In the genomic region with DNA sequence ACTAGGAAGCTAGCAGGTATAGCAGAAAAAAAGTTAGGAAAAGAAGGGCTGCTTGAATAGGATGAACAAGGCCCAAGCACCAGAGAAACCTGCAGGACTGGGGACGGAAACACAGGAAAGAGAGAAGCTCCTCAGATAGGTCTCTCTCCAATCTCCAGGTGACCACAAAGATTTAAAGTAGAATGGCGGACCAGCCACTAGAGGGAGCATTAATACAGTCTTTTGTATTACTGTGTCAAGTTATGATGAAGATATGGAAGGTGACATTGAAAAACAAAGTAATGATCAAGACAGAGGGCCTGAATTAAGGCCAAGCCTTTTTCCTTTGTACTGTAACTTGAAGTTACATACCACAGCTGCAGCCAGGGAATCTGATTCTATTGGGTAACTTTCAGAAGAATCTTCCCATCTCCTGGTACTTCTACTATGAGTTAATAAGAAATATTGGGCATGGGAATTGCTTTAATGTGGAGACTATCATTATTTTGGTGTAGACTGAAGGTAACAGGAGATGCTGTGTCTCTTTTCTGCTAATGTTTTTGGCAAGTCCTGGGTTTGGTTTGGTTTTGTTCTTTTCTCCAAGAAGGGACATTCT, we compare ENCODE assay signal across 9 cellular contexts. TPM values are rescaled to one million over a fixed set of nuclear protein-coding genes. Genes with fewer than 3 reads are reported as not detected.
A peak's percentile ranks its signal among the peaks of the same experiment; 100 is the strongest.
DNase-seq lines count a peak whose midpoint lies in the region; ATAC-seq and TF ChIP-seq lines count a peak whose summit lies in the region.
"Had no signal": no experiment of that assay in that cellular context is flagged by ENCODE, and none has a peak within 500 bp of the region (broad histone marks: within the 10 kb centered on the region; RNA-seq: fewer than 3 reads in every experiment).

No MANE protein-coding gene starts in this region.

- H3K4me2 ChIP-seq in neural cell (ENCODE audit: low read length) = no peak overlapping the region

- TF ChIP-seq RAD21 in neural cell (conservative IDR thresholded peaks at IDR 0.05) = peak; percentile 60

- H4K20me1 ChIP-seq in neural cell (ENCODE audit: insufficient read depth) = no peaks in the 10 kb centered on the region

- peak; percentile 68 for ATAC-seq in HG02870 (IDR thresholded peaks at IDR 0.05; ENCODE audit: unreplicated experiment)

- H3K9me3 ChIP-seq in neural cell (ENCODE audit: low read length) (no peaks in the 10 kb centered on the region), uterus (no peaks in the 10 kb centered on the region)

- H3K4me3 ChIP-seq in AG09309 (ENCODE audit: control insufficient read depth, low read depth, low read length) = no peak overlapping the region
- no peak overlapping the region for H3K4me3 ChIP-seq in neural cell (ENCODE audit: low read length)
- no peak overlapping the region for H3K4me3 ChIP-seq in uterus

- H3K9ac ChIP-seq in neural cell (ENCODE audit: low read length) = no peak overlapping the region

- no peaks in the 10 kb centered on the region for H3K9me2 ChIP-seq in neural cell (ENCODE audit: insufficient read depth, low read length)

- no peaks in the 10 kb centered on the region for H3K27me3 Mint-ChIP-seq in activated CD4-positive, alpha-beta T cell treated with anti-CD3 and anti-CD28 coated beads, Interleukin-2, amount 10 ng/mL, durations not matched to agents 7 days and 5 days
- H3K27me3 Mint-ChIP-seq in endothelial cell (ENCODE audit: unreplicated experiment) = no peaks in the 10 kb centered on the region

- H3K4me3 Mint-ChIP-seq in activated CD4-positive, alpha-beta T cell treated with anti-CD3 and anti-CD28 coated beads, Interleukin-2, amount 10 ng/mL, durations not matched to agents 7 days and 5 days = no peak overlapping the region
- H3K4me3 Mint-ChIP-seq in endothelial cell (ENCODE audit: unreplicated experiment) = no peak overlapping the region

- intact Hi-C loops in uterus (cut with DNase I; ENCODE audit: low total_unique reads) = no loop called here

- no peaks in the 10 kb centered on the region for H3F3A ChIP-seq in neural cell (ENCODE audit: insufficient read depth, low read length, poor library complexity, severe bottlenecking)

- peak; percentile 66 for TF ChIP-seq CTCF in AG09309 (IDR thresholded peaks at IDR 0.05; ENCODE audit: control insufficient read depth, insufficient read depth, low read depth, low read length, missing control alignments)
- TF ChIP-seq CTCF in GM13977 (IDR thresholded peaks at IDR 0.05; ENCODE audit: extremely low read depth, insufficient read depth, missing control alignments) = peak; percentile 72
- TF ChIP-seq CTCF in endothelial cell (IDR thresholded peaks at IDR 0.05; ENCODE audit: unreplicated experiment) = peak; percentile 73
- peak; percentile 70 for TF ChIP-seq CTCF in neural cell (IDR thresholded peaks at IDR 0.05; ENCODE audit: poor library complexity, severe bottlenecking)
- TF ChIP-seq CTCF in uterus (IDR thresholded peaks at IDR 0.05) = peak; percentile 27 to 48 (median 43)

- no peak overlapping the region for H2AFZ ChIP-seq in neural cell (ENCODE audit: low read depth, low read length)

- H3K27ac ChIP-seq in neural cell (ENCODE audit: low read length) (no peak overlapping the region), uterus (no peak overlapping the region)

- POLR2A ChIA-PET in activated CD4-positive, alpha-beta T cell treated with anti-CD3 and anti-CD28 coated beads, Interleukin-2, amount 10 ng/mL, durations not matched to agents 7 days and 5 days (lab: Charles Lee) = no interaction called here

- H3K79me2 ChIP-seq in neural cell (replicated peaks; ENCODE audit: insufficient read depth, low read length) = no peaks in the 10 kb centered on the region

- no peak for TF ChIP-seq POLR2A in uterus (IDR thresholded peaks at IDR 0.05)

- H3K4me1 ChIP-seq in uterus = no peaks in the 10 kb centered on the region

- CTCF ChIA-PET in activated CD4-positive, alpha-beta T cell treated with anti-CD3 and anti-CD28 coated beads, Interleukin-2, amount 10 ng/mL, durations not matched to agents 7 days and 5 days (lab: Charles Lee) = interaction anchor here (0.6 to 2.6 kb wide), 16 partner anchors 9 to 336 kb away, joined by 3 to 15 read pairs (median 4); no protein-coding TSS in a partner anchor

- peaks cover 84% of the 10 kb centered on the region for H3K4me1 Mint-ChIP-seq in activated CD4-positive, alpha-beta T cell treated with anti-CD3 and anti-CD28 coated beads, Interleukin-2, amount 10 ng/mL, durations not matched to agents 7 days and 5 days
- H3K4me1 Mint-ChIP-seq in endothelial cell (ENCODE audit: unreplicated experiment) = peaks cover 6% of the 10 kb centered on the region

- no peak for TF ChIP-seq EP300 in neural cell (conservative IDR thresholded peaks at IDR 0.05; ENCODE audit: poor library complexity, severe bottlenecking)

- H3K27ac Mint-ChIP-seq in activated CD4-positive, alpha-beta T cell treated with anti-CD3 and anti-CD28 coated beads, Interleukin-2, amount 10 ng/mL, durations not matched to agents 7 days and 5 days = peak overlapping the region; percentile 47
- H3K27ac Mint-ChIP-seq in endothelial cell (ENCODE audit: unreplicated experiment) = no peak overlapping the region

- H3K27me3 ChIP-seq in neural cell (ENCODE audit: insufficient read depth, low read depth, low read length) = no peaks in the 10 kb centered on the region
- no peaks in the 10 kb centered on the region for H3K27me3 ChIP-seq in uterus

- DNase-seq in AG09309 (ENCODE audit: low read depth) = peak; percentile 3
- peak; percentile 29 for DNase-seq in GM13977 (ENCODE audit: low spot score)
- DNase-seq in NCI-H2227 (lab: John Stamatoyannopoulos, UW; ENCODE audit: unreplicated experiment) = peak; percentile 48
- peak; percentile 82 for DNase-seq in activated CD4-positive, alpha-beta T cell treated with anti-CD3 and anti-CD28 coated beads, Interleukin-2, amount 10 ng/mL, durations not matched to agents 7 days and 5 days
- peak; percentile 31 for DNase-seq in endothelial cell (ENCODE audit: low spot score)
- DNase-seq in uterus = peak in 1 of 2 donors; percentile 20

- H3K36me3 Mint-ChIP-seq in activated CD4-positive, alpha-beta T cell treated with anti-CD3 and anti-CD28 coated beads, Interleukin-2, amount 10 ng/mL, durations not matched to agents 7 days and 5 days (ENCODE audit: low read depth) = peaks cover 73% of the 10 kb centered on the region
- no peaks in the 10 kb centered on the region for H3K36me3 Mint-ChIP-seq in endothelial cell (ENCODE audit: low read depth, unreplicated experiment)

- in situ Hi-C loops in GM13977 (cut with MboI; ENCODE audit: low pct_unique_long_range_greater_than_20kb, low sequenced_read_pairs, unreplicated experiment) = no loop called here

- no peaks in the 10 kb centered on the region for H3K36me3 ChIP-seq in neural cell (ENCODE audit: insufficient read depth, low read length)
- H3K36me3 ChIP-seq in uterus = no peaks in the 10 kb centered on the region

- no peaks in the 10 kb centered on the region for H3K9me3 Mint-ChIP-seq in activated CD4-positive, alpha-beta T cell treated with anti-CD3 and anti-CD28 coated beads, Interleukin-2, amount 10 ng/mL, durations not matched to agents 7 days and 5 days
- H3K9me3 Mint-ChIP-seq in endothelial cell (ENCODE audit: unreplicated experiment) = no peaks in the 10 kb centered on the region

TF ChIP-seq in neural cell, 6 proteins besides CTCF, POLR2A, EP300 and RAD21:
- TF ChIP-seq, protein P1, sequence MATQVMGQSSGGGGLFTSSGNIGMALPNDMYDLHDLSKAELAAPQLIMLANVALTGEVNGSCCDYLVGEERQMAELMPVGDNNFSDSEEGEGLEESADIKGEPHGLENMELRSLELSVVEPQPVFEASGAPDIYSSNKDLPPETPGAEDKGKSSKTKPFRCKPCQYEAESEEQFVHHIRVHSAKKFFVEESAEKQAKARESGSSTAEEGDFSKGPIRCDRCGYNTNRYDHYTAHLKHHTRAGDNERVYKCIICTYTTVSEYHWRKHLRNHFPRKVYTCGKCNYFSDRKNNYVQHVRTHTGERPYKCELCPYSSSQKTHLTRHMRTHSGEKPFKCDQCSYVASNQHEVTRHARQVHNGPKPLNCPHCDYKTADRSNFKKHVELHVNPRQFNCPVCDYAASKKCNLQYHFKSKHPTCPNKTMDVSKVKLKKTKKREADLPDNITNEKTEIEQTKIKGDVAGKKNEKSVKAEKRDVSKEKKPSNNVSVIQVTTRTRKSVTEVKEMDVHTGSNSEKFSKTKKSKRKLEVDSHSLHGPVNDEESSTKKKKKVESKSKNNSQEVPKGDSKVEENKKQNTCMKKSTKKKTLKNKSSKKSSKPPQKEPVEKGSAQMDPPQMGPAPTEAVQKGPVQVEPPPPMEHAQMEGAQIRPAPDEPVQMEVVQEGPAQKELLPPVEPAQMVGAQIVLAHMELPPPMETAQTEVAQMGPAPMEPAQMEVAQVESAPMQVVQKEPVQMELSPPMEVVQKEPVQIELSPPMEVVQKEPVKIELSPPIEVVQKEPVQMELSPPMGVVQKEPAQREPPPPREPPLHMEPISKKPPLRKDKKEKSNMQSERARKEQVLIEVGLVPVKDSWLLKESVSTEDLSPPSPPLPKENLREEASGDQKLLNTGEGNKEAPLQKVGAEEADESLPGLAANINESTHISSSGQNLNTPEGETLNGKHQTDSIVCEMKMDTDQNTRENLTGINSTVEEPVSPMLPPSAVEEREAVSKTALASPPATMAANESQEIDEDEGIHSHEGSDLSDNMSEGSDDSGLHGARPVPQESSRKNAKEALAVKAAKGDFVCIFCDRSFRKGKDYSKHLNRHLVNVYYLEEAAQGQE (IDR thresholded peaks at IDR 0.05; ENCODE audit: borderline replicate concordance) = no peak
- peak; percentile 51 for TF ChIP-seq SMC3 (conservative IDR thresholded peaks at IDR 0.05; ENCODE audit: poor library complexity)

RNA-seq across cellular contexts. Expression of a gene that starts 33.8 kb away (rescaled TPM):
- not detected for total RNA-seq in activated CD4-positive, alpha-beta T cell treated with anti-CD3 and anti-CD28 coated beads, Interleukin-2, amount 10 ng/mL, durations not matched to agents 7 days and 5 days
- total RNA-seq in endothelial cell (ENCODE audit: unreplicated experiment) (0.26 TPM), uterus (under 1 TPM in 2 of 4 donors, not detected in 2; 0.09 to 0.14 TPM)
- not detected in 2 replicates for polyA plus RNA-seq in neural cell
- polyA minus RNA-seq in neural cell = 0.73 and 0.81 TPM in 2 replicates

RNA-seq across cellular contexts. Expression of a gene that starts 44.9 kb away (rescaled TPM):
- not detected for total RNA-seq in activated CD4-positive, alpha-beta T cell treated with anti-CD3 and anti-CD28 coated beads, Interleukin-2, amount 10 ng/mL, durations not matched to agents 7 days and 5 days
- total RNA-seq in endothelial cell (ENCODE audit: unreplicated experiment) = not detected
- polyA plus RNA-seq in neural cell = not detected in 2 replicates
- polyA minus RNA-seq in neural cell = not detected in 2 replicates
- total RNA-seq in uterus = not detected
- total RNA-seq: temporal lobe had no signal

RNA-seq across cellular contexts. Expression of a gene that starts 54.8 kb away (rescaled TPM):
- total RNA-seq in activated CD4-positive, alpha-beta T cell treated with anti-CD3 and anti-CD28 coated beads, Interleukin-2, amount 10 ng/mL, durations not matched to agents 7 days and 5 days = 10 to 100 TPM; 50.0 to 56.0 TPM
- total RNA-seq in endothelial cell (ENCODE audit: unreplicated experiment) (44.8 TPM), uterus (100 to 1,000 TPM in 1 of 4 donors, 10 to 100 TPM in 3; 30.6 to 452 (median 55.0) TPM)
- 23.0 and 28.3 TPM in 2 replicates for polyA plus RNA-seq in neural cell
- 21.1 and 23.4 TPM in 2 replicates for polyA minus RNA-seq in neural cell
